ENCODE assay signal across 1 cellular context in genomic region chr3:57068437-57069089, GRCh38.
TF ChIP-seq lines count a peak whose summit lies in the region.

No MANE protein-coding gene starts in this region.

TF ChIP-seq in GM12878, 131 proteins besides CTCF, POLR2A, EP300 and RAD21 (continued from another document and continues in another):
- TF ChIP-seq, protein P1, sequence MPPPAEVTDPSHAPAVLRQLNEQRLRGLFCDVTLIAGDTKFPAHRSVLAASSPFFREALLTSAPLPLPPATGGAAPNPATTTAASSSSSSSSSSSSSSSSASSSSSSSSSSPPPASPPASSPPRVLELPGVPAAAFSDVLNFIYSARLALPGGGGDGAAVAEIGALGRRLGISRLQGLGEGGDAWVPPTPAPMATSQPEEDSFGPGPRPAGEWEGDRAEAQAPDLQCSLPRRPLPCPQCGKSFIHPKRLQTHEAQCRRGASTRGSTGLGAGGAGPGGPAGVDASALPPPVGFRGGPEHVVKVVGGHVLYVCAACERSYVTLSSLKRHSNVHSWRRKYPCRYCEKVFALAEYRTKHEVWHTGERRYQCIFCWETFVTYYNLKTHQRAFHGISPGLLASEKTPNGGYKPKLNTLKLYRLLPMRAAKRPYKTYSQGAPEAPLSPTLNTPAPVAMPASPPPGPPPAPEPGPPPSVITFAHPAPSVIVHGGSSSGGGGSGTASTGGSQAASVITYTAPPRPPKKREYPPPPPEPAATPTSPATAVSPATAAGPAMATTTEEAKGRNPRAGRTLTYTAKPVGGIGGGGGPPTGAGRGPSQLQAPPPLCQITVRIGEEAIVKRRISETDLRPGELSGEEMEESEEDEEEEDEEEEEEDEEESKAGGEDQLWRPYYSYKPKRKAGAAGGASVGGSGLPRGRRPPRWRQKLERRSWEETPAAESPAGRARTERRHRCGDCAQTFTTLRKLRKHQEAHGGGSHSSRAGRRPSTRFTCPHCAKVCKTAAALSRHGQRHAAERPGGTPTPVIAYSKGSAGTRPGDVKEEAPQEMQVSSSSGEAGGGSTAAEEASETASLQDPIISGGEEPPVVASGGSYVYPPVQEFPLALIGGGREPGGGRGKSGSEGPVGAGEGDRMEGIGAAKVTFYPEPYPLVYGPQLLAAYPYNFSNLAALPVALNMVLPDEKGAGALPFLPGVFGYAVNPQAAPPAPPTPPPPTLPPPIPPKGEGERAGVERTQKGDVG (CRISPR knock-in tag; IDR thresholded peaks at IDR 0.05): no peak
- TF ChIP-seq JUNB (IDR thresholded peaks at IDR 0.05): peak; percentile 84; the same call in 1 of the 2 replicates
- TF ChIP-seq SIN3A (IDR thresholded peaks at IDR 0.05; ENCODE audit: low read depth, low read length): no peak
- TF ChIP-seq BMI1 (IDR thresholded peaks at IDR 0.05; ENCODE audit: borderline replicate concordance): peak; percentile 69
- peak; percentile 84 for TF ChIP-seq PML (IDR thresholded peaks at IDR 0.05; ENCODE audit: low read length)
- TF ChIP-seq CBFB (IDR thresholded peaks at IDR 0.05; ENCODE audit: low read depth): peak; percentile 85
- no peak for TF ChIP-seq PAX8 (IDR thresholded peaks at IDR 0.05)
- no peak for TF ChIP-seq ELK1 (IDR thresholded peaks at IDR 0.05; ENCODE audit: low read depth, low read length)
- TF ChIP-seq BCL11A (IDR thresholded peaks at IDR 0.05; ENCODE audit: low read depth, low read length): peak; percentile 95
- 0 out of 2 replicates have a peak, but pooled peaks have one; percentile 17 for TF ChIP-seq CBX5 (IDR thresholded peaks at IDR 0.05; ENCODE audit: low read depth)
- 0 out of 2 replicates have a peak, but pooled peaks have one; percentile 78 for TF ChIP-seq TARDBP (IDR thresholded peaks at IDR 0.05; ENCODE audit: borderline replicate concordance)
- no peak for TF ChIP-seq NRF1 (conservative IDR thresholded peaks at IDR 0.05; ENCODE audit: low read depth, low read length)
- peak; percentile 42; the same call in 1 of the 2 replicates for TF ChIP-seq JUND (IDR thresholded peaks at IDR 0.05; ENCODE audit: low read depth, low read length)
- TF ChIP-seq HDAC2 (IDR thresholded peaks at IDR 0.05): no peak
- TF ChIP-seq SMARCA5 (IDR thresholded peaks at IDR 0.05): no peak
- TF ChIP-seq SREBF2 (IDR thresholded peaks at IDR 0.05; ENCODE audit: low read length): no peak
- peak; percentile 97 for TF ChIP-seq DPF2 (IDR thresholded peaks at IDR 0.05)
- TF ChIP-seq RCOR1 (conservative IDR thresholded peaks at IDR 0.05; ENCODE audit: low read depth, low read length): no peak
- TF ChIP-seq SMC3 (IDR thresholded peaks at IDR 0.05; ENCODE audit: borderline replicate concordance, low read length): no peak
- no peak for TF ChIP-seq TAF1 (IDR thresholded peaks at IDR 0.05; ENCODE audit: borderline replicate concordance, low read depth, low read length)
- TF ChIP-seq NR2C2 (IDR thresholded peaks at IDR 0.05; ENCODE audit: borderline replicate concordance, control insufficient read depth, insufficient read length, low read depth): no peak
- 0 out of 2 replicates have a peak, but pooled peaks have one; percentile 46 for TF ChIP-seq STAT3 (IDR thresholded peaks at IDR 0.05; ENCODE audit: low read depth, low read length)
- TF ChIP-seq KLF5 (IDR thresholded peaks at IDR 0.05; ENCODE audit: partially characterized antibody): peak; percentile 60
- peak; percentile 78 for TF ChIP-seq BCL3 (IDR thresholded peaks at IDR 0.05; ENCODE audit: borderline replicate concordance, insufficient read depth, low read depth, low read length, poor library complexity, severe bottlenecking)
- TF ChIP-seq TCF12 (IDR thresholded peaks at IDR 0.05; ENCODE audit: low read depth, low read length): peak; percentile 57; the same call in 1 of the 2 replicates
- TF ChIP-seq HDGF (IDR thresholded peaks at IDR 0.05): no peak
- no peak for TF ChIP-seq ZNF592 (IDR thresholded peaks at IDR 0.05)
- TF ChIP-seq CREB1 (IDR thresholded peaks at IDR 0.05; ENCODE audit: low read depth): peak; percentile 67; the same call in 1 of the 2 replicates
- TF ChIP-seq TCF3 (IDR thresholded peaks at IDR 0.05; ENCODE audit: borderline replicate concordance, insufficient read depth, low read depth, low read length): no peak
- TF ChIP-seq CREM (IDR thresholded peaks at IDR 0.05; ENCODE audit: low read depth): peak; percentile 95
- no peak for TF ChIP-seq USF2 (IDR thresholded peaks at IDR 0.05; ENCODE audit: borderline replicate concordance, low read depth, low read length)
- no peak for TF ChIP-seq HDAC6 (IDR thresholded peaks at IDR 0.05; ENCODE audit: unreplicated experiment)
- TF ChIP-seq SREBF1 (IDR thresholded peaks at IDR 0.05; ENCODE audit: low read length): no peak
- TF ChIP-seq SKIL (IDR thresholded peaks at IDR 0.05; ENCODE audit: low read depth, poor library complexity, severe bottlenecking): peak; percentile 88
- TF ChIP-seq ZNF24 (IDR thresholded peaks at IDR 0.05): no peak; the same call in 1 of the 2 replicates
- TF ChIP-seq, protein P2, sequence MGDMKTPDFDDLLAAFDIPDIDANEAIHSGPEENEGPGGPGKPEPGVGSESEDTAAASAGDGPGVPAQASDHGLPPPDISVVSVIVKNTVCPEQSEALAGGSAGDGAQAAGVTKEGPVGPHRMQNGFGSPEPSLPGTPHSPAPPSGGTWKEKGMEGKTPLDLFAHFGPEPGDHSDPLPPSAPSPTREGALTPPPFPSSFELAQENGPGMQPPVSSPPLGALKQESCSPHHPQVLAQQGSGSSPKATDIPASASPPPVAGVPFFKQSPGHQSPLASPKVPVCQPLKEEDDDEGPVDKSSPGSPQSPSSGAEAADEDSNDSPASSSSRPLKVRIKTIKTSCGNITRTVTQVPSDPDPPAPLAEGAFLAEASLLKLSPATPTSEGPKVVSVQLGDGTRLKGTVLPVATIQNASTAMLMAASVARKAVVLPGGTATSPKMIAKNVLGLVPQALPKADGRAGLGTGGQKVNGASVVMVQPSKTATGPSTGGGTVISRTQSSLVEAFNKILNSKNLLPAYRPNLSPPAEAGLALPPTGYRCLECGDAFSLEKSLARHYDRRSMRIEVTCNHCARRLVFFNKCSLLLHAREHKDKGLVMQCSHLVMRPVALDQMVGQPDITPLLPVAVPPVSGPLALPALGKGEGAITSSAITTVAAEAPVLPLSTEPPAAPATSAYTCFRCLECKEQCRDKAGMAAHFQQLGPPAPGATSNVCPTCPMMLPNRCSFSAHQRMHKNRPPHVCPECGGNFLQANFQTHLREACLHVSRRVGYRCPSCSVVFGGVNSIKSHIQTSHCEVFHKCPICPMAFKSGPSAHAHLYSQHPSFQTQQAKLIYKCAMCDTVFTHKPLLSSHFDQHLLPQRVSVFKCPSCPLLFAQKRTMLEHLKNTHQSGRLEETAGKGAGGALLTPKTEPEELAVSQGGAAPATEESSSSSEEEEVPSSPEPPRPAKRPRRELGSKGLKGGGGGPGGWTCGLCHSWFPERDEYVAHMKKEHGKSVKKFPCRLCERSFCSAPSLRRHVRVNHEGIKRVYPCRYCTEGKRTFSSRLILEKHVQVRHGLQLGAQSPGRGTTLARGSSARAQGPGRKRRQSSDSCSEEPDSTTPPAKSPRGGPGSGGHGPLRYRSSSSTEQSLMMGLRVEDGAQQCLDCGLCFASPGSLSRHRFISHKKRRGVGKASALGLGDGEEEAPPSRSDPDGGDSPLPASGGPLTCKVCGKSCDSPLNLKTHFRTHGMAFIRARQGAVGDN (IDR thresholded peaks at IDR 0.05): peak; percentile 66; the same call in 1 of the 2 replicates
- TF ChIP-seq SMAD1 (IDR thresholded peaks at IDR 0.05; ENCODE audit: low read depth, partially characterized antibody): no peak
- no peak for TF ChIP-seq RB1 (IDR thresholded peaks at IDR 0.05; ENCODE audit: borderline replicate concordance)
- TF ChIP-seq NR2C1 (IDR thresholded peaks at IDR 0.05): peak; percentile 59
- peak; percentile 89 for TF ChIP-seq IRF4 (IDR thresholded peaks at IDR 0.05; ENCODE audit: low read depth, low read length)
- peak; percentile 86 for TF ChIP-seq MTA2 (IDR thresholded peaks at IDR 0.05; ENCODE audit: low read depth)
- no peak for TF ChIP-seq ZBTB40 (IDR thresholded peaks at IDR 0.05; ENCODE audit: borderline replicate concordance)
